1 cellular context compared by ENCODE assay signal in genomic region chr13:20525144-20525600, GRCh38.
TF ChIP-seq lines count a peak whose summit lies in the region.

No MANE protein-coding gene starts in this region.

TF ChIP-seq in K562, 482 proteins besides CTCF, POLR2A, EP300 and RAD21:
- peak; percentile 68 for TF ChIP-seq BCOR (IDR thresholded peaks at IDR 0.05)
- TF ChIP-seq SMARCC2 (IDR thresholded peaks at IDR 0.05; ENCODE audit: low read depth): no peak
- TF ChIP-seq HNRNPLL (IDR thresholded peaks at IDR 0.05; ENCODE audit: low read depth, low read length, poor library complexity, severe bottlenecking): peak; percentile 25
- 0 out of 4 replicates have a peak, but pooled peaks of 1 of the 2 experiments have one; percentile 4 for TF ChIP-seq ZNF639 (CRISPR knock-in tag; conservative IDR thresholded peaks at IDR 0.05 in 1 of 2, IDR thresholded peaks at IDR 0.05 in 1 of 2)
- peak; percentile 92 for TF ChIP-seq ZBED1 (IDR thresholded peaks at IDR 0.05)
- no peak for TF ChIP-seq TCF3 (CRISPR knock-in tag; IDR thresholded peaks at IDR 0.05)
- peak; percentile 64 for TF ChIP-seq ESRRA (IDR thresholded peaks at IDR 0.05; ENCODE audit: borderline replicate concordance, low read depth)
- 0 out of 2 replicates have a peak, but pooled peaks have one; percentile 18 for TF ChIP-seq HDAC2 (IDR thresholded peaks at IDR 0.05)
- no peak for TF ChIP-seq ZKSCAN3 (CRISPR knock-in tag; IDR thresholded peaks at IDR 0.05)
- no peak for TF ChIP-seq TCFL5 (CRISPR knock-in tag; conservative IDR thresholded peaks at IDR 0.05)
- TF ChIP-seq CHD1 (IDR thresholded peaks at IDR 0.05; ENCODE audit: low read length): peak; percentile 68
- 0 out of 2 replicates have a peak, but pooled peaks have one; percentile 7 for TF ChIP-seq CBX1 (IDR thresholded peaks at IDR 0.05; ENCODE audit: low read depth)
